11 cellular contexts compared by ENCODE assay signal in the genomic region with DNA sequence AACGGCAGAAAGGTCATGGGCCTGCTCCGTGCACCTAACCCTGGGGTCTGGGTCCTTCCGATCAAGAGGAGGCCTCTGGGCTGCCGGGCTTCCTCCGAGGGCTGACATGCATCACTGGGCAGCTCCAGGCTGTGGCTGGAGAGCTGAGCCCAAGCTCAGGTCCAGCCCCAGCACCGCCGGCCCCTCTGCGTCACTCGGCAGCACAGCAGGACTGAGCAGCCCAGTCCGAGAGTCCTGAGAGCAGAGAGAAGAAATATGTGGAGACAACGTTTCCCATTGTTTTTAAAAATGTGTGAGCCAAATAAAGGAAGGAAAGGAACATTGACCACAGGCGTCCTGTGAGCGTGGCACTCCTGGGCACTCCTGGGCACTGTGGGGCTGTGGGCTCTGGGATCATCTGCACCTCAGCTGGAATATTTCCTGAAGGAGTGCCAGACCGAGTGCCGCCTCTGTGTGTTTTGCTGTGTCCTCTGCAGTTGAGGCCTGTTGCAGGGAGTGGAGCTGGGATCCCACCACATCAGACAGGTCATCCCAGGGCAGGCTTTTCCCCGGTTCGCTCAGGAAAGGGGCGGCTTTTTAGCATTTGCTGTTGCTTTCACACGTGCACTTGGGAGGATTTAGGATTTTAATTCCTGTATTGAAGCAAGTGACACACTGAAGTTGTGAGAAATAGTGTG. TPM values are rescaled to one million over a fixed set of nuclear protein-coding genes. Genes with fewer than 3 reads are reported as not detected.
DNase-seq lines count a peak whose midpoint lies in the region; ATAC-seq and TF ChIP-seq lines count a peak whose summit lies in the region.
"Had no signal": no experiment of that assay in that cellular context is flagged by ENCODE, and none has a peak within 500 bp of the region (broad histone marks: within the 10 kb centered on the region; RNA-seq: fewer than 3 reads in every experiment).

No MANE protein-coding gene starts in this region.

- DNase-seq in adrenal gland = peak in 2 of 7 donors; percentile 27 to 78
- DNase-seq in fibroblast of the aortic adventitia (ENCODE audit: low read depth) = peak; percentile 72
- DNase-seq in transverse colon = peak; percentile 6
- DNase-seq in stimulated activated naive B cell treated with anti-CD40 and anti-IgM and Interleukin-4, amounts not matched to agents 10 μg/mL and 1 μg/mL and 100 μg/mL, for 72 hours = no peak
- DNase-seq: activated B cell treated with CpG ODN at 0.5 μM for 24 hours; NCI-H2081 treated with DMSO at 0.1 percent for 48 hours; stimulated activated CD4-positive, alpha-beta T cell treated with anti-CD3 and anti-CD28 coated beads, Interleukin-1b, Interleukin-23, amount 100 ng/mL, for 48 hours had no signal

- H3K4me1 Mint-ChIP-seq in stimulated activated naive B cell treated with anti-CD40 and anti-IgM and Interleukin-4, amounts not matched to agents 10 μg/mL and 1 μg/mL and 100 μg/mL, for 72 hours = peaks cover 2 to 6% of the 10 kb centered on the region in 2 donors

- TF ChIP-seq POLR2A in adrenal gland (IDR thresholded peaks at IDR 0.05) (peak in 1 of 2 donors; percentile 14), transverse colon (IDR thresholded peaks at IDR 0.05) (no peak)

- no peaks in the 10 kb centered on the region for H3K9me3 Mint-ChIP-seq in stimulated activated naive B cell treated with anti-CD40 and anti-IgM and Interleukin-4, amounts not matched to agents 10 μg/mL and 1 μg/mL and 100 μg/mL, for 72 hours
- H3K9me3 Mint-ChIP-seq: activated B cell treated with CpG ODN at 0.5 μM for 24 hours; activated naive CD4-positive, alpha-beta T cell treated with anti-CD3 and anti-CD28 coated beads, Interleukin-2, amount 50 U/mL, for 72 hours had no signal

- in situ Hi-C loops in transverse colon (cut with MboI; ENCODE audit: low pct_ligation_motif_present in 1 of 4, low pct_unique_long_range_greater_than_20kb in 1 of 4, low sequenced_read_pairs in 3 of 4) = no loop called here

- H3K27ac ChIP-seq in adrenal gland = peak overlapping the region in 3 of 5 donors; percentile 17 to 84 (median 63)
- H3K27ac ChIP-seq in mesodermal cell (ENCODE audit: low read depth, low read length, severe bottlenecking) = peak overlapping the region; percentile 10
- H3K27ac ChIP-seq in transverse colon = peak overlapping the region; percentile 3 to 39 (median 16)

- peaks cover 34 to 40% of the 10 kb centered on the region in 2 donors for H3K36me3 Mint-ChIP-seq in stimulated activated naive B cell treated with anti-CD40 and anti-IgM and Interleukin-4, amounts not matched to agents 10 μg/mL and 1 μg/mL and 100 μg/mL, for 72 hours
- H3K36me3 Mint-ChIP-seq: activated naive CD4-positive, alpha-beta T cell treated with anti-CD3 and anti-CD28 coated beads, Interleukin-2, amount 50 U/mL, for 72 hours had no signal

- TF ChIP-seq CTCF in adrenal gland (IDR thresholded peaks at IDR 0.05) = no peak
- no peak for TF ChIP-seq CTCF in fibroblast of the aortic adventitia (IDR thresholded peaks at IDR 0.05; ENCODE audit: insufficient read depth, low read length)
- TF ChIP-seq CTCF in transverse colon (IDR thresholded peaks at IDR 0.05) = no peak

- no peak overlapping the region for H3K4me3 ChIP-seq in adrenal gland
- H3K4me3 ChIP-seq in fibroblast of the aortic adventitia (ENCODE audit: low read depth, low read length) = peak overlapping the region; percentile 17
- no peak overlapping the region for H3K4me3 ChIP-seq in mesodermal cell (ENCODE audit: extremely low read depth, insufficient read depth, low read length, poor library complexity, severe bottlenecking)
- no peak overlapping the region for H3K4me3 ChIP-seq in transverse colon

- ATAC-seq in GM19467 (IDR thresholded peaks at IDR 0.05; ENCODE audit: unreplicated experiment) (no peak), GM21717 (IDR thresholded peaks at IDR 0.05; ENCODE audit: unreplicated experiment) (no peak)
- no peak for ATAC-seq in stimulated activated naive B cell treated with anti-CD40 and anti-IgM and Interleukin-4, amounts not matched to agents 10 μg/mL and 1 μg/mL and 100 μg/mL, for 72 hours (replicated peaks)
- ATAC-seq: activated naive CD4-positive, alpha-beta T cell treated with anti-CD3 and anti-CD28 coated beads, Interleukin-2, amount 50 U/mL, for 72 hours had no signal

- H3K27me3 ChIP-seq in adrenal gland (no peaks in the 10 kb centered on the region), transverse colon (no peaks in the 10 kb centered on the region)

- no peaks in the 10 kb centered on the region for H3K27me3 Mint-ChIP-seq in stimulated activated naive B cell treated with anti-CD40 and anti-IgM and Interleukin-4, amounts not matched to agents 10 μg/mL and 1 μg/mL and 100 μg/mL, for 72 hours
- H3K27me3 Mint-ChIP-seq: activated B cell treated with CpG ODN at 0.5 μM for 24 hours had no signal

- TF ChIP-seq EP300 in transverse colon (IDR thresholded peaks at IDR 0.05; ENCODE audit: low read depth) = no peak

- intact Hi-C loops in adrenal gland (cut with DNase I) (no loop called here), transverse colon (cut with DNase I; ENCODE audit: low total_unique reads) (no loop called here)

- no peak overlapping the region for H3K4me3 Mint-ChIP-seq in stimulated activated naive B cell treated with anti-CD40 and anti-IgM and Interleukin-4, amounts not matched to agents 10 μg/mL and 1 μg/mL and 100 μg/mL, for 72 hours
- H3K4me3 Mint-ChIP-seq: activated B cell treated with CpG ODN at 0.5 μM for 24 hours had no signal

- H3K27ac Mint-ChIP-seq in stimulated activated naive B cell treated with anti-CD40 and anti-IgM and Interleukin-4, amounts not matched to agents 10 μg/mL and 1 μg/mL and 100 μg/mL, for 72 hours = no peak overlapping the region
- H3K27ac Mint-ChIP-seq: activated B cell treated with CpG ODN at 0.5 μM for 24 hours had no signal

- H3K4me1 ChIP-seq in adrenal gland (replicated peaks in 1 of 2) (peaks cover 0 to 17% of the 10 kb centered on the region in 2 donors), mesodermal cell (ENCODE audit: control insufficient read depth, insufficient read depth, low read length, poor library complexity, severe bottlenecking) (peaks cover 23% of the 10 kb centered on the region), transverse colon (peaks cover 0 to 13% (median 2%) of the 10 kb centered on the region in 4 donors)

- no peaks in the 10 kb centered on the region for H3K9me3 ChIP-seq in adrenal gland (replicated peaks in 1 of 3)
- H3K9me3 ChIP-seq in mesodermal cell (ENCODE audit: control insufficient read depth, low read length) = no peaks in the 10 kb centered on the region
- H3K9me3 ChIP-seq in transverse colon = no peaks in the 10 kb centered on the region

- WGBS in adrenal gland, 4 donors = 56 to 71% (median 64%) methylated on average over 12 to 19 of the region's 19 CpGs
- WGBS in mesodermal cell (ENCODE audit: insufficient coverage in 2 of 2), 2 experiments = 89 to 92% methylated on average over 12 to 19 of the region's 19 CpGs
- 82% methylated on average over 19 of the region's 19 CpGs; no CpG with 5 or more reads in 1 of the 2 donors for WGBS in transverse colon (ENCODE audit: low coverage in 1 of 2), 2 donors

- H3K36me3 ChIP-seq in adrenal gland (replicated peaks in 1 of 2) = peaks cover 0 to 22% of the 10 kb centered on the region in 2 donors
- peaks cover 70% of the 10 kb centered on the region for H3K36me3 ChIP-seq in mesodermal cell (ENCODE audit: control insufficient read depth, insufficient read depth, low read length)
- peaks cover 0 to 7% (median 0%) of the 10 kb centered on the region in 4 donors for H3K36me3 ChIP-seq in transverse colon

RNA-seq across cellular contexts. Expression of a gene that starts 37.8 kb away (rescaled TPM):
- total RNA-seq in adrenal gland = 10 to 100 TPM; 24.6 to 50.0 (median 36.5) TPM
- 10 to 100 TPM; 16.5 to 36.0 (median 22.8) TPM for polyA plus RNA-seq in adrenal gland
- 45.6 and 102 TPM in 2 replicates for total RNA-seq in fibroblast of the aortic adventitia (ENCODE audit: low replicate concordance)
- polyA plus RNA-seq in mesodermal cell (2013, experiment 1 of 2) = 55.1 TPM
- polyA plus RNA-seq in mesodermal cell (2013, experiment 2 of 2) = 52.5 TPM
- 100 to 1,000 TPM in 1 of 4 donors, 10 to 100 TPM in 3; 24.3 to 164 (median 49.1) TPM for total RNA-seq in transverse colon

RNA-seq across cellular contexts. Expression of a gene that starts 56.2 kb away (rescaled TPM):
- 10 to 100 TPM in 7 of 8 donors, 1 to 10 TPM in 1; 8.1 to 23.5 (median 17.4) TPM for total RNA-seq in adrenal gland
- 10 to 100 TPM in 2 of 3 donors, 1 to 10 TPM in 1; 9.4 to 28.0 (median 21.7) TPM for polyA plus RNA-seq in adrenal gland
- total RNA-seq in fibroblast of the aortic adventitia (ENCODE audit: low replicate concordance) = 8.3 and 9.8 TPM in 2 replicates
- polyA plus RNA-seq in mesodermal cell (2013, experiment 1 of 2) = 11.8 TPM
- polyA plus RNA-seq in mesodermal cell (2013, experiment 2 of 2) = 12.2 TPM
- total RNA-seq in transverse colon = 10 to 100 TPM; 18.7 to 28.4 (median 20.2) TPM

Comparison
In these comparisons a context has a peak if more than half of its experiments do, and no peak if none do; other contexts are left out.
1. H3K27ac ChIP-seq: peak in every context shown above with its lines; median percentile 63 in adrenal gland; 16 in transverse colon; 10 in mesodermal cell.